24 cellular contexts compared by ENCODE assay signal in the genomic region with DNA sequence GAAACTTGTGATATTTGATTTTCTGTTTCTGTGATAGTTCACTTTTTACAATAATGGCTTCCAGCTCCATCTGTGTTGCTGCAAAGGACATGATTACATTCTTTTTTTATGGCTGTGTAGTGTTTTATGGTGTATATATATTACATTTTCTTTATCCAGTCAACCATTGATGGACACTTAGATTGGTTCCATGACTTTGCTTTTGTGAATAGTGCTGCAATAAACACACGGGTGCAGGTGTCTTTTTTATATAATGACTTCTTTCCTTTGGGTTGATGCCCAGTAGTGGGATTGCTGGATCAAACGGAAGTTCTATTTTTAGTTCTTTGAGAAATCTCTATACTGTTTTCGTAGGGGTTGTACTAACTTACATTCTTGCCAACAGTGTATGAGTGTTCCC.
"Had no signal": no experiment of that assay in that cellular context is flagged by ENCODE, and none has a peak within 500 bp of the region (broad histone marks: within the 10 kb centered on the region; RNA-seq: fewer than 3 reads in every experiment).

No MANE protein-coding gene starts in this region.

- H3K9me3 Mint-ChIP-seq: stimulated activated naive CD8-positive, alpha-beta T cell treated with anti-CD3 and anti-CD28 coated beads, Interleukin-15, Interleukin-2, amounts not matched to agents 100 ng/mL and 50 ng/mL, for 24 hours had no signal

- H3K4me1 Mint-ChIP-seq: endodermal cell; neural crest cell; stimulated activated naive B cell treated with anti-CD40 and anti-IgM and Interleukin-4, amounts not matched to agents 10 μg/mL and 1 μg/mL and 100 μg/mL, for 72 hours had no signal

- H3K27ac Mint-ChIP-seq: dendritic cell treated with granulocyte-macrophage colony-stimulating factor and Interleukin-4, amounts not matched to agents 40 ng/mL and 50 ng/mL, for 4 days; endodermal cell; natural killer cell treated with Interleukin-12 subunit alpha and Interleukin-12 subunit beta and Interleukin-15 and Interleukin-18, amount 100 ng/mL, for 72 hours; progenitor cell of endocrine pancreas; stimulated activated naive B cell treated with anti-CD40 and anti-IgM and Interleukin-4, amounts not matched to agents 10 μg/mL and 1 μg/mL and 100 μg/mL, for 72 hours; stimulated activated naive CD8-positive, alpha-beta T cell treated with anti-CD3 and anti-CD28 coated beads, Interleukin-15, Interleukin-2, amounts not matched to agents 100 ng/mL and 50 ng/mL, for 24 hours had no signal

- DNase-seq: colonic mucosa; effector CD8-positive, alpha-beta T cell; endodermal cell; foreskin fibroblast; gastrocnemius medialis; heart left ventricle; islet precursor cell; kidney glomerular epithelial cell; left ventricle myocardium superior; lower lobe of right lung; right lobe of liver; small intestine; stimulated activated CD4-positive, alpha-beta T cell treated with anti-CD3 and anti-CD28 coated beads, Interleukin-15, amount 100 ng/mL, for 24 hours; stimulated activated CD4-positive, alpha-beta T cell treated with anti-CD3 and anti-CD28 coated beads, Interleukin-2, amount 100 ng/mL, for 48 hours; stimulated activated naive B cell treated with anti-CD40 and anti-IgM and Interleukin-4, amounts not matched to agents 10 μg/mL and 1 μg/mL and 100 μg/mL, for 72 hours; transverse colon; upper lobe of right lung; uterus had no signal

- H3K27me3 Mint-ChIP-seq: progenitor cell of endocrine pancreas; stimulated activated naive B cell treated with anti-CD40 and anti-IgM and Interleukin-4, amounts not matched to agents 10 μg/mL and 1 μg/mL and 100 μg/mL, for 72 hours; stimulated activated naive CD8-positive, alpha-beta T cell treated with anti-CD3 and anti-CD28 coated beads, Interleukin-15, Interleukin-2, amounts not matched to agents 100 ng/mL and 50 ng/mL, for 24 hours had no signal

- H3K4me3 Mint-ChIP-seq: dendritic cell treated with granulocyte-macrophage colony-stimulating factor and Interleukin-4, amounts not matched to agents 40 ng/mL and 50 ng/mL, for 4 days; endodermal cell; natural killer cell treated with Interleukin-12 subunit alpha and Interleukin-12 subunit beta and Interleukin-15 and Interleukin-18, amount 100 ng/mL, for 72 hours; neural crest cell; stimulated activated naive B cell treated with anti-CD40 and anti-IgM and Interleukin-4, amounts not matched to agents 10 μg/mL and 1 μg/mL and 100 μg/mL, for 72 hours; stimulated activated naive CD8-positive, alpha-beta T cell treated with anti-CD3 and anti-CD28 coated beads, Interleukin-15, Interleukin-2, amounts not matched to agents 100 ng/mL and 50 ng/mL, for 24 hours had no signal

- ATAC-seq: esophagus mucosa; gastrocnemius medialis; heart left ventricle; left ventricle myocardium superior; lower lobe of right lung; natural killer cell treated with Interleukin-12 subunit alpha and Interleukin-12 subunit beta and Interleukin-15 and Interleukin-18, amount 100 ng/mL, for 72 hours; right lobe of liver; stimulated activated naive B cell treated with anti-CD40 and anti-IgM and Interleukin-4, amounts not matched to agents 10 μg/mL and 1 μg/mL and 100 μg/mL, for 72 hours; upper lobe of right lung had no signal
